Comparison of ENCODE assay signal across 9 cellular contexts in genomic region chr6:90466191-90466940, GRCh38.
DNase-seq lines count a peak whose midpoint lies in the region; ATAC-seq, FAIRE-seq and TF ChIP-seq lines count a peak whose summit lies in the region.
"Had no signal": no experiment of that assay in that cellular context is flagged by ENCODE, and none has a peak within 500 bp of the region (broad histone marks: within the 10 kb centered on the region; RNA-seq: fewer than 3 reads in every experiment).

No MANE protein-coding gene starts in this region.

- H3K4me1 ChIP-seq in endodermal cell (ENCODE audit: control insufficient read depth, insufficient read depth, low read length): no peaks in the 10 kb centered on the region

- no peaks in the 10 kb centered on the region for H3K9me3 ChIP-seq in endodermal cell (ENCODE audit: control insufficient read depth, low read length)

- no peak for TF ChIP-seq CTCF in endodermal cell (conservative IDR thresholded peaks at IDR 0.05)

- H3K27me3 Mint-ChIP-seq in activated T-cell treated with anti-CD3 and anti-CD28 coated beads, Interleukin-2, amount 50 U/mL, for 24 hours: no peaks in the 10 kb centered on the region
- H3K27me3 Mint-ChIP-seq in T-helper 1 cell treated with Interleukin-12 subunit alpha and Interleukin-12 subunit beta and Interleukin-4 antibody, amounts not matched to agents 30 μg/mL and 1 μg/mL, for 36 hours (ENCODE audit: low read depth): peaks cover 5% of the 10 kb centered on the region
- H3K27me3 Mint-ChIP-seq in endodermal cell (ENCODE audit: insufficient read depth): peaks cover 2% of the 10 kb centered on the region

- no peak overlapping the region for H3K4me3 ChIP-seq in endodermal cell (ENCODE audit: low read length)

- H3K27me3 ChIP-seq in endodermal cell (ENCODE audit: control insufficient read depth, insufficient read depth, low read length, poor library complexity, severe bottlenecking): no peaks in the 10 kb centered on the region

- H3K9ac ChIP-seq in endodermal cell (ENCODE audit: extremely low read depth, low read length, poor library complexity, severe bottlenecking): no peak overlapping the region

- peak overlapping the region; percentile 34 for H3K4me3 Mint-ChIP-seq in activated T-cell treated with anti-CD3 and anti-CD28 coated beads, Interleukin-2, amount 50 U/mL, for 24 hours
- peak overlapping the region; percentile 18 for H3K4me3 Mint-ChIP-seq in T-helper 1 cell treated with Interleukin-12 subunit alpha and Interleukin-12 subunit beta and Interleukin-4 antibody, amounts not matched to agents 30 μg/mL and 1 μg/mL, for 36 hours
- no peak overlapping the region for H3K4me3 Mint-ChIP-seq in endodermal cell
- H3K4me3 Mint-ChIP-seq in stimulated activated effector memory CD8-positive, alpha-beta T cell treated with anti-CD3 and anti-CD28 coated beads, Interleukin-12 subunit alpha, Interleukin-12 subunit beta, amount 100 ng/mL, for 72 hours: peak overlapping the region; percentile 22

- DNase-seq in activated T-cell treated with anti-CD3 and anti-CD28 coated beads, Interleukin-2, amount 50 U/mL, for 24 hours: no peak
- DNase-seq in activated T-cell treated with anti-CD3 and anti-CD28 coated beads, Interleukin-2, amount 50 U/mL, for 48 hours: no peak
- DNase-seq in endodermal cell: no peak
- DNase-seq in stimulated activated effector memory CD8-positive, alpha-beta T cell treated with anti-CD3 and anti-CD28 coated beads, Interleukin-12 subunit alpha, Interleukin-12 subunit beta, amount 100 ng/mL, for 72 hours (ENCODE audit: low spot score in 2 of 2): no peak
- no peak for DNase-seq in DMS79 treated with DMSO at 0.1 percent for 48 hours (lab: John Stamatoyannopoulos, UW)
- no peak for DNase-seq in GM19239 (ENCODE audit: insufficient read length, low spot score)
- DNase-seq: activated gamma-delta T cell had no signal

- H3K4me1 Mint-ChIP-seq in activated T-cell treated with anti-CD3 and anti-CD28 coated beads, Interleukin-2, amount 50 U/mL, for 24 hours (ENCODE audit: low read depth): peaks cover 97% of the 10 kb centered on the region
- peaks cover 71% of the 10 kb centered on the region for H3K4me1 Mint-ChIP-seq in T-helper 1 cell treated with Interleukin-12 subunit alpha and Interleukin-12 subunit beta and Interleukin-4 antibody, amounts not matched to agents 30 μg/mL and 1 μg/mL, for 36 hours (ENCODE audit: low read depth)
- peaks cover 9% of the 10 kb centered on the region for H3K4me1 Mint-ChIP-seq in endodermal cell
- peaks cover 62% of the 10 kb centered on the region for H3K4me1 Mint-ChIP-seq in stimulated activated effector memory CD8-positive, alpha-beta T cell treated with anti-CD3 and anti-CD28 coated beads, Interleukin-12 subunit alpha, Interleukin-12 subunit beta, amount 100 ng/mL, for 72 hours

- no peaks in the 10 kb centered on the region for H3K9me3 Mint-ChIP-seq in activated T-cell treated with anti-CD3 and anti-CD28 coated beads, Interleukin-2, amount 50 U/mL, for 24 hours
- no peaks in the 10 kb centered on the region for H3K9me3 Mint-ChIP-seq in T-helper 1 cell treated with Interleukin-12 subunit alpha and Interleukin-12 subunit beta and Interleukin-4 antibody, amounts not matched to agents 30 μg/mL and 1 μg/mL, for 36 hours
- H3K9me3 Mint-ChIP-seq in endodermal cell: no peaks in the 10 kb centered on the region
- no peaks in the 10 kb centered on the region for H3K9me3 Mint-ChIP-seq in stimulated activated effector memory CD8-positive, alpha-beta T cell treated with anti-CD3 and anti-CD28 coated beads, Interleukin-12 subunit alpha, Interleukin-12 subunit beta, amount 100 ng/mL, for 72 hours

- no peaks in the 10 kb centered on the region for H3K36me3 Mint-ChIP-seq in activated T-cell treated with anti-CD3 and anti-CD28 coated beads, Interleukin-2, amount 50 U/mL, for 24 hours (ENCODE audit: low read depth)
- peaks cover 9% of the 10 kb centered on the region for H3K36me3 Mint-ChIP-seq in T-helper 1 cell treated with Interleukin-12 subunit alpha and Interleukin-12 subunit beta and Interleukin-4 antibody, amounts not matched to agents 30 μg/mL and 1 μg/mL, for 36 hours (ENCODE audit: low read depth)
- no peaks in the 10 kb centered on the region for H3K36me3 Mint-ChIP-seq in endodermal cell (ENCODE audit: low read depth)
- H3K36me3 Mint-ChIP-seq in stimulated activated effector memory CD8-positive, alpha-beta T cell treated with anti-CD3 and anti-CD28 coated beads, Interleukin-12 subunit alpha, Interleukin-12 subunit beta, amount 100 ng/mL, for 72 hours: peaks cover 1% of the 10 kb centered on the region

- FAIRE-seq in GM19239 (lab: Jason Lieb, UNC): no peak

- H3K27ac ChIP-seq in endodermal cell (ENCODE audit: low read depth, low read length): peak overlapping the region; percentile 27

- no peaks in the 10 kb centered on the region for H3K36me3 ChIP-seq in endodermal cell (ENCODE audit: control insufficient read depth, insufficient read depth, low read length)

- peak; percentile 93 for ATAC-seq in stimulated activated effector memory CD8-positive, alpha-beta T cell treated with anti-CD3 and anti-CD28 coated beads, Interleukin-12 subunit alpha, Interleukin-12 subunit beta, amount 100 ng/mL, for 72 hours
- no peak for ATAC-seq in GM21390 (IDR thresholded peaks at IDR 0.05; ENCODE audit: unreplicated experiment)

- WGBS in endodermal cell (ENCODE audit: insufficient coverage in 1 of 2, insufficient read length in 1 of 2), 2 experiments: 38 to 77% methylated on average over 2 to 4 of the region's 7 CpGs

- peak overlapping the region; percentile 96 for H3K27ac Mint-ChIP-seq in activated T-cell treated with anti-CD3 and anti-CD28 coated beads, Interleukin-2, amount 50 U/mL, for 24 hours
- peak overlapping the region; percentile 75 for H3K27ac Mint-ChIP-seq in T-helper 1 cell treated with Interleukin-12 subunit alpha and Interleukin-12 subunit beta and Interleukin-4 antibody, amounts not matched to agents 30 μg/mL and 1 μg/mL, for 36 hours
- H3K27ac Mint-ChIP-seq in endodermal cell: no peak overlapping the region
- H3K27ac Mint-ChIP-seq in stimulated activated effector memory CD8-positive, alpha-beta T cell treated with anti-CD3 and anti-CD28 coated beads, Interleukin-12 subunit alpha, Interleukin-12 subunit beta, amount 100 ng/mL, for 72 hours: peak overlapping the region; percentile 76
